Comparison of ENCODE assay signal across 11 cellular contexts in genomic region chr11:128488471-128488870, GRCh38.
DNase-seq lines count a peak whose midpoint lies in the region; ATAC-seq, FAIRE-seq and TF ChIP-seq lines count a peak whose summit lies in the region.
"Had no signal": no experiment of that assay in that cellular context is flagged by ENCODE, and none has a peak within 500 bp of the region (broad histone marks: within the 10 kb centered on the region; RNA-seq: fewer than 3 reads in every experiment).

No MANE protein-coding gene starts in this region.

- TF ChIP-seq POLR2A in HepG2 (IDR thresholded peaks at IDR 0.05; ENCODE audit: insufficient read depth in 1 of 2, low read depth in 2 of 2, low read length in 2 of 2) (no peak), stomach (IDR thresholded peaks at IDR 0.05) (no peak)

- intact Hi-C loops in HepG2 (cut with micrococcal nuclease; ENCODE audit: unreplicated experiment) (no loop called here), stomach (cut with DNase I; ENCODE audit: low total_unique reads) (no loop called here)

- H3K4me3 Mint-ChIP-seq in activated naive CD8-positive, alpha-beta T cell treated with anti-CD3 and anti-CD28 coated beads, Interleukin-2, amount 50 U/mL, for 24 hours: peak overlapping the region; percentile 59

- no peaks in the 10 kb centered on the region for H3K79me2 ChIP-seq in HepG2 (ENCODE audit: insufficient read depth, low read length)

- H3K4me1 ChIP-seq in HepG2 (ENCODE audit: insufficient read depth, low read length) (no peaks in the 10 kb centered on the region), stomach (peaks cover 24 to 45% (median 26%) of the 10 kb centered on the region in 4 donors)

- POLR2A ChIA-PET in AG04450 (lab: Yijun Ruan, JAX): no interaction called here
- POLR2A ChIA-PET in HepG2 (lab: Yijun Ruan, JAX): no interaction called here

- peak overlapping the region; percentile 100 for H3K27ac Mint-ChIP-seq in activated naive CD8-positive, alpha-beta T cell treated with anti-CD3 and anti-CD28 coated beads, Interleukin-2, amount 50 U/mL, for 24 hours

- no TSS peak for BruUV-seq in HepG2 (replicated peaks; lab: Mats Ljungman, UMichigan)

- no peak overlapping the region for H3K4me2 ChIP-seq in HepG2 (ENCODE audit: low read depth, low read length)

- H3K9ac ChIP-seq in HepG2 (ENCODE audit: insufficient read depth, low read depth, low read length): no peak overlapping the region

- peaks cover 91% of the 10 kb centered on the region for H3K36me3 Mint-ChIP-seq in activated naive CD8-positive, alpha-beta T cell treated with anti-CD3 and anti-CD28 coated beads, Interleukin-2, amount 50 U/mL, for 24 hours (ENCODE audit: low read depth)

- peak; percentile 71 for ATAC-seq in activated naive CD8-positive, alpha-beta T cell treated with anti-CD3 and anti-CD28 coated beads, Interleukin-2, amount 50 U/mL, for 24 hours
- ATAC-seq in HepG2 (no peak), HG03442 (IDR thresholded peaks at IDR 0.05; ENCODE audit: unreplicated experiment) (no peak)

- H2AFZ ChIP-seq in HepG2 (ENCODE audit: low read length): no peak overlapping the region

- no peaks in the 10 kb centered on the region for H4K20me1 ChIP-seq in HepG2 (ENCODE audit: insufficient read depth, low read length)

- CTCF ChIA-PET in AG04450 (lab: Charles Lee): interaction anchor here (1.3 to 1.6 kb wide), 2 partner anchors 142 to 316 kb away, joined by 5 read pairs; no protein-coding TSS in a partner anchor
- CTCF ChIA-PET in HepG2 (lab: Yijun Ruan, JAX; ENCODE audit: low intra/inter-chr PET ratio, low total read pairs): no interaction called here

- H3K27ac ChIP-seq in AG04450 (ENCODE audit: low read depth, low read length) (peak overlapping the region; percentile 80), HepG2 (ENCODE audit: extremely low read length, insufficient read depth, low read length) (no peak overlapping the region), stomach (peak overlapping the region in 2 of 5 donors; percentile 47 to 50)
- H3K27ac ChIP-seq: SJSA1 had no signal

- H3K36me3 ChIP-seq in HepG2 (replicated peaks in 1 of 2; ENCODE audit: control insufficient read depth in 1 of 2, insufficient read depth in 2 of 2, low read length in 2 of 2): no peaks in the 10 kb centered on the region
- peaks cover 29 to 69% (median 67%) of the 10 kb centered on the region in 4 donors for H3K36me3 ChIP-seq in stomach

- TF ChIP-seq EP300 in HepG2 (IDR thresholded peaks at IDR 0.05; ENCODE audit: low read depth in 2 of 2, low read length in 2 of 2) (no peak), HepG2 (CRISPR knock-in tag; IDR thresholded peaks at IDR 0.05; ENCODE audit: borderline replicate concordance) (no peak), stomach (IDR thresholded peaks at IDR 0.05) (no peak)

- no peaks in the 10 kb centered on the region for H3K27me3 Mint-ChIP-seq in activated naive CD8-positive, alpha-beta T cell treated with anti-CD3 and anti-CD28 coated beads, Interleukin-2, amount 50 U/mL, for 24 hours

- no peak for TF ChIP-seq RAD21 in HepG2 (CRISPR knock-in tag; IDR thresholded peaks at IDR 0.05)

- no peaks in the 10 kb centered on the region for H3K9me3 Mint-ChIP-seq in activated naive CD8-positive, alpha-beta T cell treated with anti-CD3 and anti-CD28 coated beads, Interleukin-2, amount 50 U/mL, for 24 hours

- H3K4me3 ChIP-seq in AG04450 (ENCODE audit: low read depth, low read length): no peak overlapping the region
- no peak overlapping the region for H3K4me3 ChIP-seq in HepG2 (replicated peaks in 1 of 3; ENCODE audit: insufficient read depth in 1 of 3, low read depth in 2 of 3, low read length in 3 of 3)
- no peak overlapping the region for H3K4me3 ChIP-seq in stomach
- H3K4me3 ChIP-seq: SJSA1 had no signal

- in situ Hi-C loops in HepG2 (cut with HindIII; ENCODE audit: extremely low pct_ligation_motif_present, low pct_unique_long_range_greater_than_20kb): no loop called here

- DNase-seq in AG04450 (ENCODE audit: low read depth, low spot score) (peak; percentile 81), HT1080 (ENCODE audit: low read depth) (peak; percentile 94), HepG2 (ENCODE audit: low spot score) (no peak), GM19239 (ENCODE audit: insufficient read length, low spot score) (no peak), stomach (no peak), NCI-H146 (lab: John Stamatoyannopoulos, UW) (no peak)
- no peak for DNase-seq in activated naive CD8-positive, alpha-beta T cell treated with anti-CD3 and anti-CD28 coated beads, Interleukin-2, amount 50 U/mL, for 24 hours

- H3K9me3 ChIP-seq in AG04450 (ENCODE audit: control insufficient read depth, insufficient read depth, low read length): no peaks in the 10 kb centered on the region
- no peaks in the 10 kb centered on the region for H3K9me3 ChIP-seq in HepG2 (ENCODE audit: low read length)
- no peaks in the 10 kb centered on the region for H3K9me3 ChIP-seq in stomach
- H3K9me3 ChIP-seq: SJSA1 had no signal

- peaks cover 98% of the 10 kb centered on the region for H3K4me1 Mint-ChIP-seq in activated naive CD8-positive, alpha-beta T cell treated with anti-CD3 and anti-CD28 coated beads, Interleukin-2, amount 50 U/mL, for 24 hours

- no peak for TF ChIP-seq CTCF in AG04450 (IDR thresholded peaks at IDR 0.05; ENCODE audit: low read depth, low read length)
- TF ChIP-seq CTCF in HepG2 (CRISPR knock-in tag; IDR thresholded peaks at IDR 0.05): no peak
- TF ChIP-seq CTCF in stomach (IDR thresholded peaks at IDR 0.05): no peak

- no peak for FAIRE-seq in HepG2 (lab: Jason Lieb, UNC)
- FAIRE-seq in GM19239 (lab: Jason Lieb, UNC): no peak
- FAIRE-seq: G401.6, HTR-8/SVneo had no signal

- H3K27me3 ChIP-seq in AG04450 (ENCODE audit: control insufficient read depth, insufficient read depth, low read length) (no peaks in the 10 kb centered on the region), HepG2 (ENCODE audit: control insufficient read depth in 1 of 2, insufficient read depth in 2 of 2, low read length in 2 of 2) (no peaks in the 10 kb centered on the region; a peak in 1 of 5 replicates), stomach (no peaks in the 10 kb centered on the region)
- H3K27me3 ChIP-seq: SJSA1 had no signal

- 32% methylated on average over 5 of the region's 5 CpGs for WGBS in HepG2 (ENCODE audit: low lambda C conversion rate)
- 74 to 94% (median 87%) methylated on average over 5 of the region's 5 CpGs for WGBS in stomach, 5 donors

TF ChIP-seq in HepG2, 621 proteins besides CTCF, POLR2A, EP300 and RAD21:
- TF ChIP-seq ZNF512 (CRISPR knock-in tag; IDR thresholded peaks at IDR 0.05) (no peak), BRD4 (CRISPR knock-in tag; IDR thresholded peaks at IDR 0.05) (no peak), HHEX (CRISPR knock-in tag; IDR thresholded peaks at IDR 0.05) (no peak), CEBPB (IDR thresholded peaks at IDR 0.05; ENCODE audit: borderline replicate concordance, low read depth, low read length) (peak; percentile 14; the same call in 1 of the 2 replicates)

Comparison
In these comparisons a context has a peak if more than half of its experiments do, and no peak if none do; other contexts are left out.
1. DNase-seq: peak in AG04450 (single experiment) and HT1080 (single experiment); none in activated naive CD8-positive, alpha-beta T cell treated with anti-CD3 and anti-CD28 coated beads, Interleukin-2, amount 50 U/mL, for 24 hours (single experiment), HepG2 (single experiment), GM19239 (single experiment), stomach (single experiment) and NCI-H146 (single experiment).